18 cellular contexts compared by ENCODE assay signal in the genomic region with DNA sequence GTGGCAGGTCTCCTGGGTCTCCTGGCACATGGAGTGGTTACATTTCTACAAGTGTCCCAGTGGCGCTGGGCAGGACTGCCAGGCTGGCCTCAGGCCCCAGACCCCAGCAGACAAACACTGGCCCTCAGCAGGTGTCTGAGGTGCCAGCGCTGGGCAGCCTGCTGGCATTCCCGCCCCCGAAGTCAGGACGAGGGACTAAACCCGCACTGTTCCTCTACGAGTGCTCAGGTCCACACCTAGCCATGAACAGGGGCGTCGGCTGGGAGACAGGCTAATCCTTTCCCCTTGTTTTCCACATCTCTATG. TPM values are rescaled to one million over a fixed set of nuclear protein-coding genes. Genes with fewer than 3 reads are reported as not detected.
A peak's percentile ranks its signal among the peaks of the same experiment; 100 is the strongest.
DNase-seq lines count a peak whose midpoint lies in the region; ATAC-seq, FAIRE-seq and TF ChIP-seq lines count a peak whose summit lies in the region.
"Had no signal": no experiment of that assay in that cellular context is flagged by ENCODE, and none has a peak within 500 bp of the region (broad histone marks: within the 10 kb centered on the region; RNA-seq: fewer than 3 reads in every experiment).

No MANE protein-coding gene starts in this region.

- H3K9me3 Mint-ChIP-seq in CD8-positive, alpha-beta T cell: peaks cover under 1% of the 10 kb centered on the region

- H3K4me1 Mint-ChIP-seq in CD8-positive, alpha-beta T cell (ENCODE audit: low read depth): peaks cover 58% of the 10 kb centered on the region

- POLR2A ChIA-PET in CD8-positive, alpha-beta T cell (lab: Charles Lee): no interaction called here

- CTCF ChIA-PET in CD8-positive, alpha-beta T cell (lab: Charles Lee): no interaction called here

- H3K4me1 ChIP-seq in CD8-positive, alpha-beta T cell (ENCODE audit: insufficient read depth, low read length): peaks cover 67% of the 10 kb centered on the region
- H3K4me1 ChIP-seq in NT2/D1 (ENCODE audit: insufficient read depth, insufficient read length) (peaks cover 34% of the 10 kb centered on the region), prostate gland (replicated peaks) (peaks cover 27% of the 10 kb centered on the region)
- H3K4me1 ChIP-seq: BE2C had no signal

- no peaks in the 10 kb centered on the region for H3K36me3 ChIP-seq in CD8-positive, alpha-beta T cell (ENCODE audit: insufficient read depth, low read length)
- H3K36me3 ChIP-seq in NT2/D1 (ENCODE audit: insufficient read depth, insufficient read length, low read length) (no peaks in the 10 kb centered on the region), prostate gland (no peaks in the 10 kb centered on the region)
- H3K36me3 ChIP-seq: BE2C, cardiac muscle cell had no signal

- intact Hi-C loops in CD8-positive, alpha-beta T cell (cut with DNase I, micrococcal nuclease): loop anchor here in 1 of 2 experiments (10.0 kb wide), 1 partner anchor 54 kb away; no protein-coding TSS in a partner anchor
- intact Hi-C loops in prostate gland (cut with DNase I): no loop called here

- H3K36me3 Mint-ChIP-seq in CD8-positive, alpha-beta T cell: no peaks in the 10 kb centered on the region

- H3K27ac Mint-ChIP-seq in CD8-positive, alpha-beta T cell: peak overlapping the region; percentile 82

- peak in 2 of 7 experiments; percentile 2 to 47 for DNase-seq in CD8-positive, alpha-beta T cell
- DNase-seq in NT2/D1 (ENCODE audit: low read depth, low spot score) (no peak), islet precursor cell (peak; percentile 43), prostate gland (ENCODE audit: low spot score) (peak; percentile 2), NOMO-1 treated with DMSO at 0.1 percent for 48 hours (lab: John Stamatoyannopoulos, UW; ENCODE audit: unreplicated experiment) (no peak), GM19239 (ENCODE audit: insufficient read length, low spot score) (no peak)
- DNase-seq: activated CD4-positive, alpha-beta T cell treated with anti-CD3 and anti-CD28 coated beads for 4 hours; BE2C; effector CD8-positive, alpha-beta T cell; GM23248; NCI-H1930; NCI-H524; OCI-M1; stimulated activated CD4-positive, alpha-beta T cell treated with anti-CD3 and anti-CD28 coated beads, Interleukin-4, amount 100 ng/mL, for 1 hour; T-helper 9 cell had no signal

- H3K9ac ChIP-seq in NT2/D1 (ENCODE audit: insufficient read length, low read depth): peak overlapping the region; percentile 22

- no peak for FAIRE-seq in GM19239 (lab: Jason Lieb, UNC)

- H3K9me3 ChIP-seq in CD8-positive, alpha-beta T cell (ENCODE audit: low read length): no peaks in the 10 kb centered on the region
- H3K9me3 ChIP-seq in NT2/D1 (ENCODE audit: insufficient read depth, low read length): peaks cover 5% of the 10 kb centered on the region; the same call in 1 of the 2 replicates
- no peaks in the 10 kb centered on the region for H3K9me3 ChIP-seq in prostate gland
- H3K9me3 ChIP-seq: BE2C, mucosa of descending colon had no signal

- no peak for TF ChIP-seq POLR2A in prostate gland (IDR thresholded peaks at IDR 0.05)

- no peaks in the 10 kb centered on the region for H3K27me3 ChIP-seq in CD8-positive, alpha-beta T cell (ENCODE audit: insufficient read depth, low read length)
- H3K27me3 ChIP-seq in NT2/D1 (ENCODE audit: insufficient read depth, insufficient read length) (peaks cover 38% of the 10 kb centered on the region), prostate gland (replicated peaks; ENCODE audit: insufficient read depth) (no peaks in the 10 kb centered on the region)
- H3K27me3 ChIP-seq: BE2C, cardiac muscle cell had no signal

- no peak for TF ChIP-seq CTCF in CD8-positive, alpha-beta T cell (IDR thresholded peaks at IDR 0.05)
- TF ChIP-seq CTCF in prostate gland (IDR thresholded peaks at IDR 0.05): no peak

- H3K27me3 Mint-ChIP-seq in CD8-positive, alpha-beta T cell (ENCODE audit: low read depth): no peaks in the 10 kb centered on the region

- no peak overlapping the region for H3K4me3 Mint-ChIP-seq in CD8-positive, alpha-beta T cell

- H3K4me3 ChIP-seq in CD8-positive, alpha-beta T cell (ENCODE audit: low read depth, low read length): no peak overlapping the region
- H3K4me3 ChIP-seq in NT2/D1 (ENCODE audit: insufficient read length, low read depth): no peak overlapping the region
- H3K4me3 ChIP-seq in prostate gland: no peak overlapping the region
- H3K4me3 ChIP-seq: cardiac muscle cell, GM23248, mucosa of descending colon had no signal

- WGBS in prostate gland: 71% methylated on average over 8 of the region's 9 CpGs

- H3K27ac ChIP-seq in CD8-positive, alpha-beta T cell (ENCODE audit: low read depth, low read length): peak overlapping the region; percentile 21
- peak overlapping the region; percentile 25 to 38 for H3K27ac ChIP-seq in prostate gland
- H3K27ac ChIP-seq: cardiac muscle cell had no signal

- no peak for ATAC-seq in CD8-positive, alpha-beta T cell
- no peak for ATAC-seq in GM19467 (IDR thresholded peaks at IDR 0.05; ENCODE audit: unreplicated experiment)

RNA-seq across cellular contexts. Expression of gene SNED1, which starts 12.8 kb away (rescaled TPM):
- 10 to 100 TPM; 32.4 to 38.4 TPM for total RNA-seq in CD8-positive, alpha-beta T cell
- total RNA-seq in prostate gland: 100 to 1,000 TPM in 1 of 2 donors, 10 to 100 TPM in 1; 32.0 to 115 TPM

Comparison
In these comparisons a context has a peak if more than half of its experiments do, and no peak if none do; other contexts are left out.
1. DNase-seq: peak in islet precursor cell (single experiment) and prostate gland (single experiment); none in NT2/D1 (single experiment), NOMO-1 treated with DMSO at 0.1 percent for 48 hours (single experiment) and GM19239 (single experiment).